Comparison of ENCODE assay signal across 16 cellular contexts in genomic region chr3:125317761-125318496, GRCh38. TPM values are rescaled to one million over a fixed set of nuclear protein-coding genes. Genes with fewer than 3 reads are reported as not detected.
A peak's percentile ranks its signal among the peaks of the same experiment; 100 is the strongest.
DNase-seq lines count a peak whose midpoint lies in the region; ATAC-seq and TF ChIP-seq lines count a peak whose summit lies in the region.
"Had no signal": no experiment of that assay in that cellular context is flagged by ENCODE, and none has a peak within 500 bp of the region (broad histone marks: within the 10 kb centered on the region; RNA-seq: fewer than 3 reads in every experiment).

No MANE protein-coding gene starts in this region.

- H3K56ac ChIP-seq in IMR-90 (ENCODE audit: extremely low read depth, insufficient read depth, low read length): no peak overlapping the region

- H3K4me1 ChIP-seq in IMR-90 (ENCODE audit: control insufficient read depth, insufficient read depth, low read length): peaks cover 4% of the 10 kb centered on the region; the same call in 1 of the 2 replicates
- H3K4me1 ChIP-seq: ascending aorta had no signal

- no peak overlapping the region for H2BK120ac ChIP-seq in IMR-90 (ENCODE audit: low read depth, low read length)

- POLR2A ChIA-PET in IMR-90 (lab: Charles Lee; ENCODE audit: unreplicated experiment): interaction anchor here (0.5 kb wide), 1 partner anchor 81 kb away, joined by 3 read pairs; no protein-coding TSS in a partner anchor

- peak overlapping the region; percentile 72; the same call in 1 of the 2 replicates for H3K23ac ChIP-seq in IMR-90 (ENCODE audit: low read depth, low read length)

- peaks cover 4 to 41% of the 10 kb centered on the region in 2 experiments; a peak in 3 of 4 replicates for H3K79me1 ChIP-seq in IMR-90 (ENCODE audit: low read depth in 1 of 2, low read length in 2 of 2)

- peaks cover 4% of the 10 kb centered on the region for H3K36me3 ChIP-seq in IMR-90 (ENCODE audit: control insufficient read depth, insufficient read depth, low read length)

- peaks cover 3% of the 10 kb centered on the region; the same call in 1 of the 2 replicates for H3K9me1 ChIP-seq in IMR-90 (ENCODE audit: insufficient read depth, low read length)

- H3K14ac ChIP-seq in IMR-90 (replicated peaks; ENCODE audit: low read depth, low read length): 0 out of 2 replicates have a peak overlapping the region, but pooled peaks have one; percentile 10

- no peak overlapping the region for H3K9ac ChIP-seq in IMR-90 (ENCODE audit: low read depth, low read length)
- H3K9ac ChIP-seq: KMS-11 had no signal

- no peak overlapping the region for H3K4me3 ChIP-seq in IMR-90 (ENCODE audit: insufficient read depth, low read depth, low read length)
- H3K4me3 ChIP-seq: ascending aorta had no signal

- CTCF ChIA-PET in IMR-90 (lab: Yijun Ruan, JAX): interaction anchor here (0.6 to 0.7 kb wide), 2 partner anchors 17 to 259 kb away, joined by 3 read pairs; no protein-coding TSS in a partner anchor

- ATAC-seq in IMR-90 (ENCODE audit: low read depth): no peak
- no peak for ATAC-seq in GM18505 (IDR thresholded peaks at IDR 0.05; ENCODE audit: unreplicated experiment)
- ATAC-seq: activated T-cell treated with anti-CD3 and anti-CD28 coated beads, Interleukin-2, amount 50 U/mL, for 4 hours; effector memory CD8-positive, alpha-beta T cell had no signal

- TF ChIP-seq RAD21 in IMR-90 (IDR thresholded peaks at IDR 0.05; ENCODE audit: low read length): no peak

- H3K4me1 Mint-ChIP-seq in nephron progenitor cell: peaks cover 21% of the 10 kb centered on the region

- no peaks in the 10 kb centered on the region for H3K9me3 ChIP-seq in IMR-90 (ENCODE audit: control insufficient read depth, insufficient read depth, low read length)
- H3K9me3 ChIP-seq: ascending aorta had no signal

- no peaks in the 10 kb centered on the region for H3K27me3 Mint-ChIP-seq in nephron progenitor cell (ENCODE audit: low read depth, poor library complexity)
- H3K27me3 Mint-ChIP-seq: effector memory CD8-positive, alpha-beta T cell had no signal

- no TSS peak for BruUV-seq in IMR-90 (replicated peaks; lab: Mats Ljungman, UMichigan)

- H2BK15ac ChIP-seq in IMR-90 (ENCODE audit: low read depth, low read length): no peak overlapping the region

- no peak overlapping the region for H3K27ac ChIP-seq in IMR-90 (ENCODE audit: insufficient read depth, low read length)
- H3K27ac ChIP-seq in epithelial cell of prostate: peak overlapping the region; percentile 67
- H3K27ac ChIP-seq: ascending aorta, KMS-11 had no signal

- H4K8ac ChIP-seq in IMR-90 (ENCODE audit: low read depth in 2 of 2, low read length in 2 of 2): no peak overlapping the region

- no peak overlapping the region for H2AFZ ChIP-seq in IMR-90 (replicated peaks; ENCODE audit: low read length, poor library complexity)

- TF ChIP-seq CTCF in IMR-90 (conservative IDR thresholded peaks at IDR 0.05; ENCODE audit: low read depth, low read length) (no peak), nephron progenitor cell (IDR thresholded peaks at IDR 0.05) (no peak)

- intact Hi-C loops in IMR-90 (cut with micrococcal nuclease): no loop called here

- in situ Hi-C loops in IMR-90 (cut with MboI; ENCODE audit: low sequenced_read_pairs): no loop called here

- H2BK20ac ChIP-seq in IMR-90 (ENCODE audit: low read depth, low read length): no peak overlapping the region

- no peak overlapping the region for H4K91ac ChIP-seq in IMR-90 (ENCODE audit: insufficient read depth, low read depth, low read length)

- peak overlapping the region; percentile 96 for H3K27ac Mint-ChIP-seq in nephron progenitor cell

- TF ChIP-seq POLR2A in IMR-90 (IDR thresholded peaks at IDR 0.05; ENCODE audit: low read depth, low read length) (no peak), GM18505 (IDR thresholded peaks at IDR 0.05; ENCODE audit: borderline replicate concordance, extremely low read depth, insufficient read depth, insufficient read length) (no peak)

- H3K18ac ChIP-seq in IMR-90 (ENCODE audit: low read depth, low read length): no peak overlapping the region

- dilution Hi-C loops in IMR-90 (cut with HindIII; ENCODE audit: low sequenced_read_pairs, unreplicated experiment): no loop called here

- no peak overlapping the region for H3K4me2 ChIP-seq in IMR-90 (ENCODE audit: low read depth, low read length)
- H3K4me2 ChIP-seq: KMS-11 had no signal

- H3K4me3 Mint-ChIP-seq in nephron progenitor cell: no peak overlapping the region
- H3K4me3 Mint-ChIP-seq: activated T-cell treated with anti-CD3 and anti-CD28 coated beads, Interleukin-2, amount 50 U/mL, for 4 hours; effector memory CD8-positive, alpha-beta T cell had no signal

- H3K36me3 Mint-ChIP-seq in nephron progenitor cell (ENCODE audit: low read depth): peaks cover 61% of the 10 kb centered on the region

- no peak overlapping the region for H2BK5ac ChIP-seq in IMR-90 (ENCODE audit: low read depth, low read length, poor library complexity, severe bottlenecking)

- H3K9me3 Mint-ChIP-seq in nephron progenitor cell: no peaks in the 10 kb centered on the region
- H3K9me3 Mint-ChIP-seq: activated T-cell treated with anti-CD3 and anti-CD28 coated beads, Interleukin-2, amount 50 U/mL, for 4 hours; effector memory CD8-positive, alpha-beta T cell had no signal

- H4K20me1 ChIP-seq in IMR-90 (ENCODE audit: insufficient read depth, low read length): no peaks in the 10 kb centered on the region; the same call in 1 of the 2 replicates

- no peak overlapping the region for H4K5ac ChIP-seq in IMR-90 (ENCODE audit: low read depth, low read length)

- H2AK9ac ChIP-seq in IMR-90 (replicated peaks; ENCODE audit: low read depth, low read length, poor library complexity): no peak overlapping the region

- H3K27me3 ChIP-seq in IMR-90 (ENCODE audit: control insufficient read depth, insufficient read depth, low read length): no peaks in the 10 kb centered on the region
- H3K27me3 ChIP-seq: ascending aorta had no signal

- H2AK5ac ChIP-seq in IMR-90 (ENCODE audit: low read depth, low read length): no peak overlapping the region

- DNase-seq in NCI-H2171 treated with DMSO at 0.1 percent for 48 hours (lab: John Stamatoyannopoulos, UW): peak; percentile 32
- DNase-seq in NCI-H2171 (lab: John Stamatoyannopoulos, UW): no peak
- peak; percentile 61 for DNase-seq in IMR-90
- peak; percentile 14 for DNase-seq in epithelial cell of prostate (ENCODE audit: low read depth, low spot score)
- no peak for DNase-seq in nephron progenitor cell
- DNase-seq in SKM-1 (lab: John Stamatoyannopoulos, UW; ENCODE audit: unreplicated experiment): no peak
- DNase-seq in mesenteric fat pad (ENCODE audit: low spot score): no peak
- DNase-seq: activated CD4-positive, CD25-positive, alpha-beta regulatory T cell treated with anti-CD3 and anti-CD28 coated beads, Interleukin-2, amount 50 U/mL, for 72 hours; activated T-cell treated with anti-CD3 and anti-CD28 coated beads, Interleukin-2, amount 50 U/mL, for 4 hours; DMS 273 treated with DMSO at 0.1 percent for 48 hours; effector memory CD8-positive, alpha-beta T cell; hypothalamus; NCI-H1930 had no signal

- WGBS in IMR-90 (ENCODE audit: extremely low coverage in 2 of 2, insufficient read length in 1 of 2), 2 experiments: no CpG with 5 or more reads among the region's 1 CpG

- no peak overlapping the region for H3K4ac ChIP-seq in IMR-90 (ENCODE audit: low read depth, low read length)

TF ChIP-seq in IMR-90, 13 proteins besides CTCF, POLR2A, EP300 and RAD21:
- no peak for TF ChIP-seq MAZ (IDR thresholded peaks at IDR 0.05; ENCODE audit: borderline replicate concordance, low read depth, low read length)
- 0 out of 2 replicates have a peak, but pooled peaks have one; percentile 13 for TF ChIP-seq FOS (IDR thresholded peaks at IDR 0.05; ENCODE audit: low read depth, low read length)

RNA-seq across cellular contexts. Expression of gene ZNF148, which starts 57.2 kb away (rescaled TPM):
- total RNA-seq in IMR-90 (2012; rRNA removed) (57.8 and 65.2 TPM in 2 replicates), mesenteric fat pad (33.1 TPM)
- polyA plus RNA-seq in IMR-90 (2012; rRNA removed): 8.8 and 9.4 TPM in 2 replicates
- 2.6 and 2.7 TPM in 2 replicates for polyA plus RNA-seq in IMR-90 (2012; cell fraction: cytosol; rRNA removed)
- polyA plus RNA-seq in IMR-90 (2012; cell fraction: nucleus; rRNA removed; ENCODE audit: low replicate concordance): 2.5 and 15.9 TPM in 2 replicates

Comparison
In these comparisons a context has a peak if more than half of its experiments do, and no peak if none do; other contexts are left out.
1. DNase-seq: peak in NCI-H2171 treated with DMSO at 0.1 percent for 48 hours (single experiment), IMR-90 (single experiment) and epithelial cell of prostate (single experiment); none in NCI-H2171 (single experiment), nephron progenitor cell (single experiment), SKM-1 (single experiment) and mesenteric fat pad (single experiment).